1 cellular context compared by ENCODE assay signal in genomic region chr3:40452057-40452456, GRCh38.
TF ChIP-seq lines count a peak whose summit lies in the region.

No MANE protein-coding gene starts in this region.

TF ChIP-seq in endothelial cell of umbilical vein, 7 proteins besides CTCF, POLR2A, EP300 and RAD21:
- no peak for TF ChIP-seq MAX (IDR thresholded peaks at IDR 0.05; ENCODE audit: insufficient read depth, insufficient read length)
- TF ChIP-seq MYC (IDR thresholded peaks at IDR 0.05; ENCODE audit: low read depth, low read length) = no peak
- TF ChIP-seq JUN (IDR thresholded peaks at IDR 0.05; ENCODE audit: borderline replicate concordance, insufficient read depth, insufficient read length, low read depth) = no peak
- TF ChIP-seq POLR2AphosphoS5 (IDR thresholded peaks at IDR 0.05; ENCODE audit: insufficient read depth, low read depth, low read length) = no peak
- TF ChIP-seq EZH2 (IDR thresholded peaks at IDR 0.05; ENCODE audit: borderline replicate concordance, low read depth, low read length, severe bottlenecking) = no peak
- TF ChIP-seq FOS (IDR thresholded peaks at IDR 0.05; ENCODE audit: borderline replicate concordance, insufficient read depth, low read length) = no peak
- no peak for TF ChIP-seq GATA2 (IDR thresholded peaks at IDR 0.05; ENCODE audit: insufficient read depth, insufficient read length, low read depth, low read length)
